In genomic region chr11:18312012-18312411, GRCh38 we compare ENCODE assay signal across 15 cellular contexts. TPM values are rescaled to one million over a fixed set of nuclear protein-coding genes. Genes with fewer than 3 reads are reported as not detected.
DNase-seq lines count a peak whose midpoint lies in the region; ATAC-seq and TF ChIP-seq lines count a peak whose summit lies in the region.
"Had no signal": no experiment of that assay in that cellular context is flagged by ENCODE, and none has a peak within 500 bp of the region (broad histone marks: within the 10 kb centered on the region; RNA-seq: fewer than 3 reads in every experiment).

No MANE protein-coding gene starts in this region.

- no peaks in the 10 kb centered on the region for H4K20me1 ChIP-seq in GM23248 (ENCODE audit: insufficient read depth)

- no peaks in the 10 kb centered on the region for H3K4me1 Mint-ChIP-seq in immature natural killer cell

- peaks cover 50% of the 10 kb centered on the region for H3K79me2 ChIP-seq in GM23248 (ENCODE audit: insufficient read depth)

- TF ChIP-seq POLR2A in gastroesophageal sphincter (IDR thresholded peaks at IDR 0.05) (no peak), stomach (IDR thresholded peaks at IDR 0.05) (no peak)

- ATAC-seq in gastroesophageal sphincter = no peak
- ATAC-seq in activated CD4-positive, CD25-positive, alpha-beta regulatory T cell treated with anti-CD3 and anti-CD28 coated beads, Interleukin-2, amount 50 U/mL, for 24 hours = no peak
- no peak for ATAC-seq in HG02571 (IDR thresholded peaks at IDR 0.05; ENCODE audit: unreplicated experiment)
- ATAC-seq: CD8-positive, alpha-beta T cell; HCT116; K562 had no signal

- H3K36me3 Mint-ChIP-seq in immature natural killer cell = peaks cover 11 to 39% (median 26%) of the 10 kb centered on the region in 3 donors

- no peak overlapping the region for H3K4me3 Mint-ChIP-seq in immature natural killer cell
- H3K4me3 Mint-ChIP-seq: CD8-positive, alpha-beta T cell had no signal

- H3K36me3 ChIP-seq in GM23248 (ENCODE audit: low read depth) = peaks cover 29% of the 10 kb centered on the region; the same call in 1 of the 2 replicates
- peaks cover 6% of the 10 kb centered on the region for H3K36me3 ChIP-seq in brain microvascular endothelial cell (replicated peaks)
- peaks cover 0 to 43% of the 10 kb centered on the region in 2 donors for H3K36me3 ChIP-seq in gastroesophageal sphincter
- peaks cover 22 to 49% (median 48%) of the 10 kb centered on the region in 4 donors for H3K36me3 ChIP-seq in stomach

- H3K27ac Mint-ChIP-seq in immature natural killer cell = peak overlapping the region in 2 of 6 donors; percentile 7 to 20
- H3K27ac Mint-ChIP-seq: CD8-positive, alpha-beta T cell had no signal

- H3K9me3 ChIP-seq in GM23248 (ENCODE audit: low read depth) = no peaks in the 10 kb centered on the region
- no peaks in the 10 kb centered on the region for H3K9me3 ChIP-seq in gastroesophageal sphincter
- no peaks in the 10 kb centered on the region for H3K9me3 ChIP-seq in stomach

- in situ Hi-C loops in GM23248 (cut with MboI) = no loop called here
- in situ Hi-C loops in brain microvascular endothelial cell (cut with HindIII; ENCODE audit: low pct_ligation_motif_present, low sequenced_read_pairs) = no loop called here

- H3K27me3 Mint-ChIP-seq in immature natural killer cell (ENCODE audit: low read depth in 3 of 3) = no peaks in the 10 kb centered on the region

- H3K27me3 ChIP-seq in GM23248 (replicated peaks; ENCODE audit: insufficient read depth) (no peaks in the 10 kb centered on the region), brain microvascular endothelial cell (replicated peaks) (no peaks in the 10 kb centered on the region), gastroesophageal sphincter (no peaks in the 10 kb centered on the region), stomach (no peaks in the 10 kb centered on the region)

- DNase-seq in GM23248 = peak; percentile 82
- DNase-seq in brain microvascular endothelial cell = peak; percentile 11
- no peak for DNase-seq in stomach
- DNase-seq in immature natural killer cell = no peak
- no peak for DNase-seq in NCI-H524 (lab: John Stamatoyannopoulos, UW)
- DNase-seq: amygdala; CD8-positive, alpha-beta T cell; NCI-H2029 had no signal

- peaks cover 22% of the 10 kb centered on the region for H3F3A ChIP-seq in GM23248 (ENCODE audit: insufficient read depth)

- WGBS in GM23248 (ENCODE audit: low coverage in 1 of 2, low lambda C conversion rate in 2 of 2, missing lambda C conversion rate in 2 of 2), 2 experiments = 20 to 29% methylated on average over 3 of the region's 3 CpGs
- 64 to 84% methylated on average over 3 of the region's 3 CpGs for WGBS in gastroesophageal sphincter (ENCODE audit: low coverage in 1 of 2), 2 donors
- WGBS in stomach, 5 donors = 26 to 62% (median 49%) methylated on average over 3 of the region's 3 CpGs

- peak overlapping the region; percentile 26; the same call in 1 of the 2 replicates for H3K9ac ChIP-seq in GM23248

- H3K4me3 ChIP-seq in GM23248 = 0 out of 2 replicates have a peak overlapping the region, but pooled peaks have one; percentile 25
- H3K4me3 ChIP-seq in brain microvascular endothelial cell (ENCODE audit: low read depth, low read length) = no peak overlapping the region
- no peak overlapping the region for H3K4me3 ChIP-seq in gastroesophageal sphincter
- no peak overlapping the region for H3K4me3 ChIP-seq in stomach
- H3K4me3 ChIP-seq: K562 had no signal

- H2AFZ ChIP-seq in GM23248 = peak overlapping the region; percentile 46

- no peaks in the 10 kb centered on the region for H3K9me2 ChIP-seq in GM23248 (ENCODE audit: insufficient read depth)

- no peaks in the 10 kb centered on the region for H3K9me3 Mint-ChIP-seq in immature natural killer cell
- H3K9me3 Mint-ChIP-seq: CD8-positive, alpha-beta T cell had no signal

- peak overlapping the region; percentile 61 for H3K4me2 ChIP-seq in GM23248 (ENCODE audit: unreplicated experiment)

- H3K27ac ChIP-seq in GM23248 (peak overlapping the region; percentile 78), brain microvascular endothelial cell (peak overlapping the region; percentile 79), gastroesophageal sphincter (peak overlapping the region in 3 of 4 donors; percentile 42 to 73 (median 55)), stomach (peak overlapping the region in 3 of 5 donors; percentile 7 to 43 (median 19))

- H3K4me1 ChIP-seq in GM23248 (ENCODE audit: insufficient read depth) (peaks cover 22% of the 10 kb centered on the region), gastroesophageal sphincter (peaks cover 0 to 10% (median 5%) of the 10 kb centered on the region in 3 donors), stomach (peaks cover 5 to 26% (median 13%) of the 10 kb centered on the region in 4 donors)

- TF ChIP-seq EP300 in gastroesophageal sphincter (IDR thresholded peaks at IDR 0.05) (no peak), stomach (IDR thresholded peaks at IDR 0.05) (no peak)

- TF ChIP-seq CTCF in brain microvascular endothelial cell (IDR thresholded peaks at IDR 0.05; ENCODE audit: low read depth, low read length, missing control alignments) = no peak
- TF ChIP-seq CTCF in gastroesophageal sphincter (IDR thresholded peaks at IDR 0.05) = no peak
- no peak for TF ChIP-seq CTCF in stomach (IDR thresholded peaks at IDR 0.05)

- intact Hi-C loops in stomach (cut with DNase I; ENCODE audit: low total_unique reads) = no loop called here

RNA-seq across cellular contexts. Expression of gene HPS5, which starts 9.9 kb away (rescaled TPM):
- 34.7 and 34.9 TPM in 2 replicates for total RNA-seq in GM23248 (2014; rRNA removed; shearing (Covaris generic))
- polyA plus RNA-seq in GM23248 (2016; fragmentation: Nextera tagmentation; extraction: Ambion mirVana) = 20.2 and 20.4 TPM in 2 replicates
- total RNA-seq in gastroesophageal sphincter = 10 to 100 TPM; 13.5 to 37.3 (median 20.2) TPM
- 10 to 100 TPM in 3 of 5 donors, 1 to 10 TPM in 2; 5.2 to 61.3 (median 44.2) TPM for total RNA-seq in stomach
- polyA plus RNA-seq in stomach = 1 to 10 TPM; 5.5 to 7.2 (median 6.3) TPM
- polyA plus RNA-seq in immature natural killer cell = 10 to 100 TPM; 10.4 to 15.1 (median 13.0) TPM

RNA-seq across cellular contexts. Expression of gene GTF2H1, which starts 10.4 kb away (rescaled TPM):
- 77.4 and 89.8 TPM in 2 replicates for total RNA-seq in GM23248 (2014; rRNA removed; shearing (Covaris generic))
- 58.7 and 61.6 TPM in 2 replicates for polyA plus RNA-seq in GM23248 (2016; fragmentation: Nextera tagmentation; extraction: Ambion mirVana)
- total RNA-seq in gastroesophageal sphincter = 10 to 100 TPM; 47.3 to 61.8 (median 57.4) TPM
- total RNA-seq in stomach = 10 to 100 TPM in 4 of 5 donors, 1 to 10 TPM in 1; 7.8 to 76.4 (median 54.3) TPM
- polyA plus RNA-seq in stomach = 10 to 100 TPM; 16.1 to 25.1 (median 23.5) TPM
- 10 to 100 TPM; 24.3 to 33.8 (median 27.2) TPM for polyA plus RNA-seq in immature natural killer cell

RNA-seq across cellular contexts. Expression of gene SAA1, which starts 45.9 kb away (rescaled TPM):
- not detected in 2 replicates for total RNA-seq in GM23248 (2014; rRNA removed; shearing (Covaris generic))
- not detected in 2 replicates for polyA plus RNA-seq in GM23248 (2016; fragmentation: Nextera tagmentation; extraction: Ambion mirVana)
- total RNA-seq in gastroesophageal sphincter = 10 to 100 TPM in 2 of 4 donors, 1 to 10 TPM in 1, not detected in 1; 3.6 to 71.7 (median 32.3) TPM
- 10 to 100 TPM in 1 of 5 donors, 1 to 10 TPM in 1, not detected in 3; 2.7 to 13.9 TPM for total RNA-seq in stomach
- polyA plus RNA-seq in stomach = 100 to 1,000 TPM in 2 of 3 donors, 10 to 100 TPM in 1; 27.5 to 289 (median 171) TPM
- not detected for polyA plus RNA-seq in immature natural killer cell
- total RNA-seq: CD8-positive, alpha-beta T cell; lung microvascular endothelial cell; pulmonary artery endothelial cell had no signal
- polyA plus RNA-seq: K562 had no signal

Comparison
In these comparisons a context has a peak if more than half of its experiments do, and no peak if none do; other contexts are left out.
1. DNase-seq: peak in GM23248 (single experiment) and brain microvascular endothelial cell (single experiment); none in stomach (single experiment), immature natural killer cell (0 of 3) and NCI-H524 (0 of 2).
2. H3K27ac ChIP-seq: peak in every context shown above with its lines; median percentile 79 in brain microvascular endothelial cell; 78 in GM23248; 55 in gastroesophageal sphincter; 19 in stomach.